Comparison of ENCODE assay signal across 2 cellular contexts in genomic region chr2:85255456-85255812, GRCh38.
TF ChIP-seq lines count a peak whose summit lies in the region.

No MANE protein-coding gene starts in this region.

TF ChIP-seq in IMR-90, 13 proteins besides CTCF, POLR2A, EP300 and RAD21:
- TF ChIP-seq CEBPB (IDR thresholded peaks at IDR 0.05; ENCODE audit: low read depth, low read length) (no peak), SMC3 (IDR thresholded peaks at IDR 0.05; ENCODE audit: low read depth, low read length) (no peak), MXI1 (IDR thresholded peaks at IDR 0.05; ENCODE audit: borderline replicate concordance, low read depth, low read length) (no peak), ELK1 (IDR thresholded peaks at IDR 0.05; ENCODE audit: borderline replicate concordance, low read depth, low read length) (no peak), MAZ (IDR thresholded peaks at IDR 0.05; ENCODE audit: borderline replicate concordance, low read depth, low read length) (no peak), RCOR1 (IDR thresholded peaks at IDR 0.05; ENCODE audit: insufficient replicate concordance, low read length) (no peak), BHLHE40 (IDR thresholded peaks at IDR 0.05; ENCODE audit: low read depth, low read length) (no peak), USF2 (IDR thresholded peaks at IDR 0.05; ENCODE audit: low read depth, low read length) (no peak), RFX5 (IDR thresholded peaks at IDR 0.05; ENCODE audit: low read depth, low read length) (no peak), MAFK (IDR thresholded peaks at IDR 0.05; ENCODE audit: low read depth, low read length) (no peak), CHD1 (IDR thresholded peaks at IDR 0.05; ENCODE audit: low read depth, low read length) (no peak)
TF ChIP-seq in IMR-90: peak in this region for 0.

TF ChIP-seq in neural cell, 6 proteins besides CTCF, POLR2A, EP300 and RAD21:
- TF ChIP-seq TAF1 (IDR thresholded peaks at IDR 0.05; ENCODE audit: low read depth) (no peak), POLR2AphosphoS5 (IDR thresholded peaks at IDR 0.05) (no peak), EZH2 (IDR thresholded peaks at IDR 0.05; ENCODE audit: borderline replicate concordance, insufficient read depth, low read length, poor library complexity, severe bottlenecking) (no peak), REST (IDR thresholded peaks at IDR 0.05; ENCODE audit: borderline replicate concordance) (no peak), SMC3 (conservative IDR thresholded peaks at IDR 0.05; ENCODE audit: poor library complexity) (no peak), MXI1 (conservative IDR thresholded peaks at IDR 0.05; ENCODE audit: poor library complexity, severe bottlenecking) (no peak)
